In genomic region chrX:134174273-134174660, GRCh38 we compare ENCODE assay signal across 11 cellular contexts.
DNase-seq lines count a peak whose midpoint lies in the region; ATAC-seq and TF ChIP-seq lines count a peak whose summit lies in the region.
"Had no signal": no experiment of that assay in that cellular context is flagged by ENCODE, and none has a peak within 500 bp of the region (broad histone marks: within the 10 kb centered on the region; RNA-seq: fewer than 3 reads in every experiment).

No MANE protein-coding gene starts in this region.

- H3K4me3 ChIP-seq in iPS-15b (ENCODE audit: low read depth, low read length), result peak overlapping the region; percentile 92
- H3K4me3 ChIP-seq in right atrium auricular region, result no peak overlapping the region
- H3K4me3 ChIP-seq: GM12878, uterus had no signal

- ATAC-seq in T-helper 17 cell, result no peak
- no peak for ATAC-seq in stimulated activated effector memory CD8-positive, alpha-beta T cell treated with anti-CD3 and anti-CD28 coated beads, Interleukin-12 subunit alpha, Interleukin-12 subunit beta, amount 100 ng/mL, for 72 hours
- ATAC-seq: right cardiac atrium had no signal

- peaks cover 16% of the 10 kb centered on the region for H3K4me1 Mint-ChIP-seq in activated naive CD4-positive, alpha-beta T cell treated with anti-CD3 and anti-CD28 coated beads for 36 hours (ENCODE audit: low read depth)
- H3K4me1 Mint-ChIP-seq in T-helper 17 cell, result peaks cover 14% of the 10 kb centered on the region
- peaks cover 6% of the 10 kb centered on the region for H3K4me1 Mint-ChIP-seq in stimulated activated effector memory CD8-positive, alpha-beta T cell treated with anti-CD3 and anti-CD28 coated beads, Interleukin-12 subunit alpha, Interleukin-12 subunit beta, amount 100 ng/mL, for 72 hours

- H3K4me1 ChIP-seq in iPS-15b (ENCODE audit: control insufficient read depth, insufficient read depth, low read length), result peaks cover 23% of the 10 kb centered on the region
- no peaks in the 10 kb centered on the region for H3K4me1 ChIP-seq in right atrium auricular region
- H3K4me1 ChIP-seq: uterus had no signal

- no peaks in the 10 kb centered on the region for H3K27me3 ChIP-seq in iPS-15b (ENCODE audit: control insufficient read depth, insufficient read depth, low read length)
- no peaks in the 10 kb centered on the region for H3K27me3 ChIP-seq in right atrium auricular region

- H3K36me3 ChIP-seq in iPS-15b (ENCODE audit: control insufficient read depth, insufficient read depth, low read length) (peaks cover 4% of the 10 kb centered on the region), right atrium auricular region (no peaks in the 10 kb centered on the region)
- H3K36me3 ChIP-seq: uterus had no signal

- no peak for DNase-seq in activated naive CD4-positive, alpha-beta T cell treated with anti-CD3 and anti-CD28 coated beads for 36 hours
- no peak for DNase-seq in activated naive CD4-positive, alpha-beta T cell (lab: John Stamatoyannopoulos, UW)
- DNase-seq in T-helper 17 cell, result no peak
- no peak for DNase-seq in stimulated activated effector memory CD8-positive, alpha-beta T cell treated with anti-CD3 and anti-CD28 coated beads, Interleukin-12 subunit alpha, Interleukin-12 subunit beta, amount 100 ng/mL, for 72 hours (ENCODE audit: low spot score in 2 of 2)
- DNase-seq in LoVo (ENCODE audit: low spot score), result no peak
- no peak for DNase-seq in NCI-H526 treated with DMSO at 0.1 percent for 48 hours (lab: John Stamatoyannopoulos, UW)
- DNase-seq in right atrium auricular region (ENCODE audit: low spot score), result no peak
- DNase-seq: right cardiac atrium, uterus had no signal

- CTCF ChIA-PET in activated naive CD4-positive, alpha-beta T cell treated with anti-CD3 and anti-CD28 coated beads for 36 hours (lab: Charles Lee), result interaction anchor here (0.9 to 1.2 kb wide), 2 partner anchors 15 to 252 kb away, joined by 3 to 4 read pairs; no protein-coding TSS in a partner anchor

- no peak for TF ChIP-seq CTCF in right atrium auricular region (IDR thresholded peaks at IDR 0.05)

- no peak overlapping the region for H3K27ac ChIP-seq in right atrium auricular region
- H3K27ac ChIP-seq: uterus had no signal

- peak overlapping the region; percentile 77 for H3K4me3 Mint-ChIP-seq in activated naive CD4-positive, alpha-beta T cell treated with anti-CD3 and anti-CD28 coated beads for 36 hours
- H3K4me3 Mint-ChIP-seq in T-helper 17 cell, result peak overlapping the region; percentile 90
- H3K4me3 Mint-ChIP-seq in stimulated activated effector memory CD8-positive, alpha-beta T cell treated with anti-CD3 and anti-CD28 coated beads, Interleukin-12 subunit alpha, Interleukin-12 subunit beta, amount 100 ng/mL, for 72 hours, result peak overlapping the region; percentile 78

- H3K27ac Mint-ChIP-seq in activated naive CD4-positive, alpha-beta T cell treated with anti-CD3 and anti-CD28 coated beads for 36 hours, result no peak overlapping the region
- no peak overlapping the region for H3K27ac Mint-ChIP-seq in T-helper 17 cell
- H3K27ac Mint-ChIP-seq in stimulated activated effector memory CD8-positive, alpha-beta T cell treated with anti-CD3 and anti-CD28 coated beads, Interleukin-12 subunit alpha, Interleukin-12 subunit beta, amount 100 ng/mL, for 72 hours, result no peak overlapping the region

- peak overlapping the region; percentile 3 for H3K9ac ChIP-seq in iPS-15b (ENCODE audit: low read depth, low read length)

- H3K9me3 ChIP-seq in T-helper 17 cell (ENCODE audit: control insufficient read depth, low read length, poor library complexity, severe bottlenecking), result no peaks in the 10 kb centered on the region
- no peaks in the 10 kb centered on the region for H3K9me3 ChIP-seq in iPS-15b (ENCODE audit: control insufficient read depth, insufficient read depth, low read length)
- no peaks in the 10 kb centered on the region for H3K9me3 ChIP-seq in right atrium auricular region
- H3K9me3 ChIP-seq: uterus had no signal

- H3K9me3 Mint-ChIP-seq in activated naive CD4-positive, alpha-beta T cell treated with anti-CD3 and anti-CD28 coated beads for 36 hours, result peaks cover 2% of the 10 kb centered on the region
- H3K9me3 Mint-ChIP-seq in stimulated activated effector memory CD8-positive, alpha-beta T cell treated with anti-CD3 and anti-CD28 coated beads, Interleukin-12 subunit alpha, Interleukin-12 subunit beta, amount 100 ng/mL, for 72 hours, result no peaks in the 10 kb centered on the region

- H3K27me3 Mint-ChIP-seq in activated naive CD4-positive, alpha-beta T cell treated with anti-CD3 and anti-CD28 coated beads for 36 hours (ENCODE audit: low read depth), result peaks cover 3% of the 10 kb centered on the region
- peaks cover 6% of the 10 kb centered on the region for H3K27me3 Mint-ChIP-seq in T-helper 17 cell

- intact Hi-C loops in activated naive CD4-positive, alpha-beta T cell treated with anti-CD3 and anti-CD28 coated beads for 36 hours (cut with micrococcal nuclease), result loop anchor here (5.0 to 10.0 kb wide), 3 partner anchors 167 to 1959 kb away; partner anchors contain the start of genes MBNL3 and RAP2C

- peaks cover 11% of the 10 kb centered on the region for H3K36me3 Mint-ChIP-seq in activated naive CD4-positive, alpha-beta T cell treated with anti-CD3 and anti-CD28 coated beads for 36 hours (ENCODE audit: low read depth)
- no peaks in the 10 kb centered on the region for H3K36me3 Mint-ChIP-seq in T-helper 17 cell (ENCODE audit: low read depth)
- peaks cover 6% of the 10 kb centered on the region for H3K36me3 Mint-ChIP-seq in stimulated activated effector memory CD8-positive, alpha-beta T cell treated with anti-CD3 and anti-CD28 coated beads, Interleukin-12 subunit alpha, Interleukin-12 subunit beta, amount 100 ng/mL, for 72 hours
